9 cellular contexts compared by ENCODE assay signal in genomic region chr10:17599089-17599488, GRCh38. TPM values are rescaled to one million over a fixed set of nuclear protein-coding genes. Genes with fewer than 3 reads are reported as not detected.
DNase-seq lines count a peak whose midpoint lies in the region; ATAC-seq, FAIRE-seq and TF ChIP-seq lines count a peak whose summit lies in the region.
"Had no signal": no experiment of that assay in that cellular context is flagged by ENCODE, and none has a peak within 500 bp of the region (broad histone marks: within the 10 kb centered on the region; RNA-seq: fewer than 3 reads in every experiment).

No MANE protein-coding gene starts in this region.

- H3K4me3 ChIP-seq in A673 (ENCODE audit: low read depth, low read length, poor library complexity, severe bottlenecking), result no peak overlapping the region
- H3K4me3 ChIP-seq in OCI-LY3 (ENCODE audit: low read length), result no peak overlapping the region
- H3K4me3 ChIP-seq in fibroblast of pulmonary artery (replicated peaks; ENCODE audit: low read depth, low read length), result no peak overlapping the region

- FAIRE-seq in GM18507 (lab: Jason Lieb, UNC), result peak; percentile 74

- no peak overlapping the region for H3K4me2 ChIP-seq in OCI-LY3 (ENCODE audit: low read length)

- H3K36me3 ChIP-seq in A673 (ENCODE audit: insufficient read depth, low read length, poor library complexity, severe bottlenecking), result no peaks in the 10 kb centered on the region
- H3K36me3 ChIP-seq in OCI-LY3 (replicated peaks; ENCODE audit: low read depth, low read length), result no peaks in the 10 kb centered on the region

- no peak overlapping the region for H3K27ac ChIP-seq in A673 (ENCODE audit: low read depth, low read length, poor library complexity, severe bottlenecking)
- H3K27ac ChIP-seq in OCI-LY3 (ENCODE audit: low read length), result no peak overlapping the region

- no peaks in the 10 kb centered on the region for H4K20me1 ChIP-seq in OCI-LY3 (ENCODE audit: insufficient read depth, low read length)

- TF ChIP-seq CTCF in A673 (conservative IDR thresholded peaks at IDR 0.05; ENCODE audit: low read depth, low read length) (peak; percentile 40; the same call in 1 of the 2 replicates), OCI-LY3 (IDR thresholded peaks at IDR 0.05; ENCODE audit: low read depth, low read length) (peak; percentile 47), fibroblast of pulmonary artery (IDR thresholded peaks at IDR 0.05; ENCODE audit: low read length, missing control alignments) (peak; percentile 54)

- H3K9ac ChIP-seq in OCI-LY3 (ENCODE audit: low read length), result no peak overlapping the region

- no peaks in the 10 kb centered on the region for H3K4me1 ChIP-seq in A673 (ENCODE audit: insufficient read depth, low read length, poor library complexity, severe bottlenecking)
- H3K4me1 ChIP-seq in OCI-LY3 (ENCODE audit: low read length), result no peaks in the 10 kb centered on the region

- no peaks in the 10 kb centered on the region for H3K9me3 ChIP-seq in A673 (ENCODE audit: low read depth, low read length, poor library complexity, severe bottlenecking)
- H3K9me3 ChIP-seq in OCI-LY3 (ENCODE audit: insufficient read depth, low read length), result no peaks in the 10 kb centered on the region

- H3K27me3 ChIP-seq in A673 (replicated peaks; ENCODE audit: insufficient read depth, low read depth, low read length, poor library complexity), result no peaks in the 10 kb centered on the region
- no peaks in the 10 kb centered on the region for H3K27me3 ChIP-seq in OCI-LY3 (ENCODE audit: low read depth, low read length)

- BruUV-seq in A673 (replicated peaks; lab: Mats Ljungman, UMichigan), result no TSS peak

- CTCF ChIA-PET in A673 (lab: Charles Lee), result no interaction called here

- intact Hi-C loops in A673 (cut with micrococcal nuclease; ENCODE audit: unreplicated experiment), result no loop called here

- H3K79me2 ChIP-seq in OCI-LY3 (ENCODE audit: low read length), result no peaks in the 10 kb centered on the region

- POLR2A ChIA-PET in A673 (lab: Charles Lee; ENCODE audit: low non-redundant PET), result no interaction called here

- H2AFZ ChIP-seq in OCI-LY3 (ENCODE audit: low read depth, low read length), result no peak overlapping the region

- peak; percentile 41 for DNase-seq in A673 (ENCODE audit: low spot score)
- DNase-seq in GM18507 (ENCODE audit: extremely low spot score, insufficient read length, low read depth), result no peak
- DNase-seq in fibroblast of pulmonary artery (ENCODE audit: low read depth), result peak; percentile 62
- DNase-seq in inferior parietal cortex (ENCODE audit: extremely low spot score), result no peak
- DNase-seq in DMS79 (lab: John Stamatoyannopoulos, UW), result no peak
- DNase-seq in NCI-H446 treated with DMSO at 0.1 percent for 48 hours (lab: John Stamatoyannopoulos, UW), result no peak

- ATAC-seq in HG02642 (IDR thresholded peaks at IDR 0.05; ENCODE audit: poor library complexity, unreplicated experiment), result no peak
- ATAC-seq: activated naive CD4-positive, alpha-beta T cell treated with anti-CD3 and anti-CD28 coated beads, Interleukin-2, amount 50 U/mL, for 72 hours had no signal

RNA-seq across cellular contexts. Expression of gene HACD1, which starts 18.1 kb away (rescaled TPM):
- 13.6 and 14.1 TPM in 2 replicates for total RNA-seq in A673 (2021)

RNA-seq across cellular contexts. Expression of gene STAM, which starts 44.9 kb away (rescaled TPM):
- total RNA-seq in A673 (2021), result 34.9 and 37.4 TPM in 2 replicates

Comparison
In these comparisons a context has a peak if more than half of its experiments do, and no peak if none do; other contexts are left out.
1. DNase-seq: peak in A673 (single experiment) and fibroblast of pulmonary artery (single experiment); none in GM18507 (single experiment), inferior parietal cortex (single experiment), DMS79 (single experiment) and NCI-H446 treated with DMSO at 0.1 percent for 48 hours (single experiment).
2. Peak in every context shown above with its lines, with median percentiles within 50 percentile points of each other: CTCF ChIP-seq.